15 cellular contexts compared by ENCODE assay signal in genomic region chr13:113948034-113948742, GRCh38. TPM values are rescaled to one million over a fixed set of nuclear protein-coding genes. Genes with fewer than 3 reads are reported as not detected.
DNase-seq lines count a peak whose midpoint lies in the region; ATAC-seq and TF ChIP-seq lines count a peak whose summit lies in the region.
"Had no signal": no experiment of that assay in that cellular context is flagged by ENCODE, and none has a peak within 500 bp of the region (broad histone marks: within the 10 kb centered on the region; RNA-seq: fewer than 3 reads in every experiment).

No MANE protein-coding gene starts in this region.

- H2AFZ ChIP-seq in Loucy (ENCODE audit: low read length): no peak overlapping the region

- no peak for ATAC-seq in activated naive CD4-positive, alpha-beta T cell treated with anti-CD3 and anti-CD28 coated beads, Interleukin-2, amount 50 U/mL, for 72 hours
- ATAC-seq in stimulated activated effector memory CD8-positive, alpha-beta T cell treated with anti-CD3 and anti-CD28 coated beads, Interleukin-12 subunit alpha, Interleukin-12 subunit beta, amount 100 ng/mL, for 72 hours: no peak
- no peak for ATAC-seq in HG03196 (IDR thresholded peaks at IDR 0.05; ENCODE audit: unreplicated experiment)

- H3K36me3 ChIP-seq in Loucy (ENCODE audit: insufficient read depth, low read length): no peaks in the 10 kb centered on the region
- H3K36me3 ChIP-seq: HAP-1 had no signal

- CTCF ChIA-PET in activated naive CD4-positive, alpha-beta T cell treated with anti-CD3 and anti-CD28 coated beads for 36 hours (lab: Charles Lee): interaction anchor here (0.9 to 2.8 kb wide), 3 partner anchors 225 to 278 kb away, joined by 3 to 8 read pairs (median 4); no protein-coding TSS in a partner anchor

- peak overlapping the region; percentile 14 for H3K27ac Mint-ChIP-seq in activated naive CD4-positive, alpha-beta T cell treated with anti-CD3 and anti-CD28 coated beads for 36 hours
- peak overlapping the region in 1 of 2 donors; percentile 34 for H3K27ac Mint-ChIP-seq in activated naive CD4-positive, alpha-beta T cell treated with anti-CD3 and anti-CD28 coated beads, Interleukin-2, amount 50 U/mL, for 72 hours
- H3K27ac Mint-ChIP-seq in stimulated activated effector memory CD8-positive, alpha-beta T cell treated with anti-CD3 and anti-CD28 coated beads, Interleukin-12 subunit alpha, Interleukin-12 subunit beta, amount 100 ng/mL, for 72 hours: peak overlapping the region; percentile 73
- no peak overlapping the region for H3K27ac Mint-ChIP-seq in endothelial cell (ENCODE audit: unreplicated experiment)

- peaks cover 9% of the 10 kb centered on the region for H3K4me1 ChIP-seq in Loucy (ENCODE audit: insufficient read depth, low read length, poor library complexity, severe bottlenecking)
- H3K4me1 ChIP-seq: HAP-1 had no signal

- no peaks in the 10 kb centered on the region for H3K9me2 ChIP-seq in Loucy (replicated peaks; ENCODE audit: low read depth, low read length)

- no peak overlapping the region for H3K4me3 Mint-ChIP-seq in activated naive CD4-positive, alpha-beta T cell treated with anti-CD3 and anti-CD28 coated beads for 36 hours
- H3K4me3 Mint-ChIP-seq in stimulated activated effector memory CD8-positive, alpha-beta T cell treated with anti-CD3 and anti-CD28 coated beads, Interleukin-12 subunit alpha, Interleukin-12 subunit beta, amount 100 ng/mL, for 72 hours: no peak overlapping the region
- no peak overlapping the region for H3K4me3 Mint-ChIP-seq in endothelial cell (ENCODE audit: unreplicated experiment)

- H3K4me3 ChIP-seq in Loucy (ENCODE audit: low read length, poor library complexity, severe bottlenecking): no peak overlapping the region
- no peak overlapping the region for H3K4me3 ChIP-seq in fibroblast of villous mesenchyme (ENCODE audit: low read depth, low read length)
- H3K4me3 ChIP-seq: HAP-1, lung had no signal

- no peaks in the 10 kb centered on the region for H3K27me3 Mint-ChIP-seq in activated naive CD4-positive, alpha-beta T cell treated with anti-CD3 and anti-CD28 coated beads for 36 hours (ENCODE audit: low read depth)
- peaks cover 12% of the 10 kb centered on the region for H3K27me3 Mint-ChIP-seq in endothelial cell (ENCODE audit: unreplicated experiment)

- peaks cover 2% of the 10 kb centered on the region for H3K4me1 Mint-ChIP-seq in activated naive CD4-positive, alpha-beta T cell treated with anti-CD3 and anti-CD28 coated beads for 36 hours (ENCODE audit: low read depth)
- peaks cover 18% of the 10 kb centered on the region for H3K4me1 Mint-ChIP-seq in stimulated activated effector memory CD8-positive, alpha-beta T cell treated with anti-CD3 and anti-CD28 coated beads, Interleukin-12 subunit alpha, Interleukin-12 subunit beta, amount 100 ng/mL, for 72 hours
- H3K4me1 Mint-ChIP-seq in endothelial cell (ENCODE audit: unreplicated experiment): no peaks in the 10 kb centered on the region

- no peaks in the 10 kb centered on the region for H3K9me3 ChIP-seq in Loucy (ENCODE audit: insufficient read depth, low read depth, low read length)
- H3K9me3 ChIP-seq: HAP-1 had no signal

- no peaks in the 10 kb centered on the region for H3K27me3 ChIP-seq in Loucy (ENCODE audit: insufficient read depth, low read length, poor library complexity, severe bottlenecking)

- H3K79me2 ChIP-seq in Loucy (ENCODE audit: insufficient read depth, low read length): no peaks in the 10 kb centered on the region

- H3K4me2 ChIP-seq in Loucy (ENCODE audit: low read depth, low read length, poor library complexity, severe bottlenecking): peak overlapping the region; percentile 21

- no peak for DNase-seq in activated naive CD4-positive, alpha-beta T cell treated with anti-CD3 and anti-CD28 coated beads for 36 hours
- DNase-seq in activated naive CD4-positive, alpha-beta T cell treated with anti-CD3 and anti-CD28 coated beads, Interleukin-2, amount 50 U/mL, for 72 hours (ENCODE audit: low spot score in 2 of 2): no peak
- DNase-seq in fibroblast of villous mesenchyme (ENCODE audit: low read depth): peak; percentile 33
- no peak for DNase-seq in stimulated activated effector memory CD8-positive, alpha-beta T cell treated with anti-CD3 and anti-CD28 coated beads, Interleukin-12 subunit alpha, Interleukin-12 subunit beta, amount 100 ng/mL, for 72 hours (ENCODE audit: low spot score in 2 of 2)
- DNase-seq in HUDEP-2 (lab: John Stamatoyannopoulos, UW; ENCODE audit: unreplicated experiment in 76 of 76): no peak
- DNase-seq in endothelial cell (ENCODE audit: low spot score): no peak
- DNase-seq: activated CD4-positive, alpha-beta T cell treated with anti-CD3 and anti-CD28 coated beads for 1 hour; activated T-cell treated with anti-CD3 and anti-CD28 coated beads, Interleukin-2, amount 50 U/mL, for 48 hours; DMS153; NCI-H226; OCI-M1 had no signal

- intact Hi-C loops in activated naive CD4-positive, alpha-beta T cell treated with anti-CD3 and anti-CD28 coated beads for 36 hours (cut with micrococcal nuclease): loop anchor here (5.0 kb wide), 1 partner anchor 131 kb away; no protein-coding TSS in a partner anchor

- H4K20me1 ChIP-seq in Loucy (ENCODE audit: insufficient read depth, low read length, poor library complexity, severe bottlenecking): no peaks in the 10 kb centered on the region

- no peaks in the 10 kb centered on the region for H3F3A ChIP-seq in Loucy (ENCODE audit: low read depth)

- TF ChIP-seq CTCF in Loucy (conservative IDR thresholded peaks at IDR 0.05; ENCODE audit: low read length): no peak
- TF ChIP-seq CTCF in fibroblast of villous mesenchyme (IDR thresholded peaks at IDR 0.05; ENCODE audit: insufficient read depth, low read depth, low read length): no peak
- no peak for TF ChIP-seq CTCF in endothelial cell (IDR thresholded peaks at IDR 0.05; ENCODE audit: unreplicated experiment)

- H3K9me3 Mint-ChIP-seq in activated naive CD4-positive, alpha-beta T cell treated with anti-CD3 and anti-CD28 coated beads for 36 hours: no peaks in the 10 kb centered on the region
- no peaks in the 10 kb centered on the region for H3K9me3 Mint-ChIP-seq in activated naive CD4-positive, alpha-beta T cell treated with anti-CD3 and anti-CD28 coated beads, Interleukin-2, amount 50 U/mL, for 72 hours
- H3K9me3 Mint-ChIP-seq in stimulated activated effector memory CD8-positive, alpha-beta T cell treated with anti-CD3 and anti-CD28 coated beads, Interleukin-12 subunit alpha, Interleukin-12 subunit beta, amount 100 ng/mL, for 72 hours: no peaks in the 10 kb centered on the region
- H3K9me3 Mint-ChIP-seq in endothelial cell (ENCODE audit: unreplicated experiment): no peaks in the 10 kb centered on the region

- H3K36me3 Mint-ChIP-seq in activated naive CD4-positive, alpha-beta T cell treated with anti-CD3 and anti-CD28 coated beads for 36 hours (ENCODE audit: low read depth): no peaks in the 10 kb centered on the region
- H3K36me3 Mint-ChIP-seq in activated naive CD4-positive, alpha-beta T cell treated with anti-CD3 and anti-CD28 coated beads, Interleukin-2, amount 50 U/mL, for 72 hours: no peaks in the 10 kb centered on the region
- peaks cover 11% of the 10 kb centered on the region for H3K36me3 Mint-ChIP-seq in stimulated activated effector memory CD8-positive, alpha-beta T cell treated with anti-CD3 and anti-CD28 coated beads, Interleukin-12 subunit alpha, Interleukin-12 subunit beta, amount 100 ng/mL, for 72 hours
- H3K36me3 Mint-ChIP-seq in endothelial cell (ENCODE audit: low read depth, unreplicated experiment): peaks cover 9% of the 10 kb centered on the region

- H3K9ac ChIP-seq in Loucy (ENCODE audit: low read depth, low read length, poor library complexity, severe bottlenecking): no peak overlapping the region

RNA-seq across cellular contexts. Expression of gene C13orf46, which starts 25.7 kb away (rescaled TPM):
- 1 to 10 TPM; 1.7 to 1.8 TPM for total RNA-seq in activated naive CD4-positive, alpha-beta T cell treated with anti-CD3 and anti-CD28 coated beads for 36 hours
- total RNA-seq in activated naive CD4-positive, alpha-beta T cell treated with anti-CD3 and anti-CD28 coated beads, Interleukin-2, amount 50 U/mL, for 72 hours: 1 to 10 TPM in 1 of 2 donors, under 1 TPM in 1; 0.61 to 3.6 TPM
- under 0.01 TPM in 2 replicates for total RNA-seq in fibroblast of villous mesenchyme
- 1.5 TPM for total RNA-seq in endothelial cell (ENCODE audit: unreplicated experiment)
